In the genomic region with DNA sequence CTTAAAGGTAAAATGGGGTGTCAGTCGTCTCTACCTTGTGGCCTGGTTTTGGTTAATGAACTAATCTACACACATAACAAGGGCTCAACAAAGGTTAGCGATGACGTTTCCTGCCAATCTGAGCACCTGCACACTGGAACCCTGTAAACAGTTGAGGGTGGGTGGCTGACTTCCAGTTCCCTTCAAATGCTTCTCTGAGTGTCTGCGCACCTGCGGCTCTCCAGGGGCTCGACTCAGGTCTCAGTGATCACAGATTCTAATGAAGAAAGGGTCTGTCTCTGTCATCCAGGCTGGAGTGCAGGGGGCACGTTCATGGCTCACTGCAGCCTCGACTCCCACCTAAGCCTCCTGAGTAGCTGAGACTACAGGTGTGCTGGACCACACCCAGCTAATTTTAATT, we compare ENCODE assay signal across 23 cellular contexts. TPM values are rescaled to one million over a fixed set of nuclear protein-coding genes. Genes with fewer than 3 reads are reported as not detected.
DNase-seq lines count a peak whose midpoint lies in the region; ATAC-seq, FAIRE-seq and TF ChIP-seq lines count a peak whose summit lies in the region.
"Had no signal": no experiment of that assay in that cellular context is flagged by ENCODE, and none has a peak within 500 bp of the region (broad histone marks: within the 10 kb centered on the region; RNA-seq: fewer than 3 reads in every experiment).

No MANE protein-coding gene starts in this region.

- no peaks in the 10 kb centered on the region for H3K36me3 Mint-ChIP-seq in GM23338 (ENCODE audit: low read depth)
- H3K36me3 Mint-ChIP-seq: mesothelial cell of epicardium had no signal

- no peaks in the 10 kb centered on the region for H4K20me1 ChIP-seq in K562 (replicated peaks; ENCODE audit: control insufficient read depth, insufficient read depth, low read length)
- no peaks in the 10 kb centered on the region for H4K20me1 ChIP-seq in GM23338 (replicated peaks; ENCODE audit: insufficient read depth)

- H3K4me1 ChIP-seq in K562 (replicated peaks in 1 of 2; ENCODE audit: control insufficient read depth in 2 of 2, insufficient read depth in 2 of 2, low read length in 2 of 2) (peaks cover 32 to 66% of the 10 kb centered on the region in 2 experiments), stomach (peaks cover 29 to 41% (median 36%) of the 10 kb centered on the region in 4 donors), GM23338 (ENCODE audit: insufficient read depth) (peaks cover 8% of the 10 kb centered on the region)

- H3K9me3 Mint-ChIP-seq in GM23338, result no peaks in the 10 kb centered on the region
- H3K9me3 Mint-ChIP-seq: mesothelial cell of epicardium had no signal

- CTCF ChIA-PET in K562 (lab: Yijun Ruan, JAX; ENCODE audit: low intra/inter-chr PET ratio), result no interaction called here

- H3K27me3 ChIP-seq in K562 (ENCODE audit: control insufficient read depth in 2 of 2, insufficient read depth in 2 of 2, low read length in 2 of 2), result no peaks in the 10 kb centered on the region
- H3K27me3 ChIP-seq in stomach, result no peaks in the 10 kb centered on the region
- H3K27me3 ChIP-seq in GM23338 (ENCODE audit: insufficient read depth), result peaks cover 29% of the 10 kb centered on the region
- H3K27me3 ChIP-seq: brain microvascular endothelial cell, MG63 had no signal

- intact Hi-C loops in K562 (cut with micrococcal nuclease), result no loop called here
- intact Hi-C loops in stomach (cut with DNase I; ENCODE audit: low total_unique reads), result no loop called here

- H3K4me3 Mint-ChIP-seq in GM23338, result no peak overlapping the region
- H3K4me3 Mint-ChIP-seq: mesothelial cell of epicardium had no signal

- H3K9me3 ChIP-seq in K562 (replicated peaks; ENCODE audit: control insufficient read depth, insufficient read depth, low read depth, low read length) (no peaks in the 10 kb centered on the region), stomach (no peaks in the 10 kb centered on the region)
- H3K9me3 ChIP-seq: A549; BLaER1 treated with 17β-estradiol and CSF1 and Interleukin-3, amounts not matched to agents 10 nM and 100 nM; MG63; thoracic aorta had no signal

- H2AFZ ChIP-seq in K562 (ENCODE audit: low read depth, low read length) (no peak overlapping the region), GM23338 (no peak overlapping the region)

- H3K4me1 Mint-ChIP-seq in GM23338, result peaks cover 15% of the 10 kb centered on the region

- H3K9me1 ChIP-seq in K562 (ENCODE audit: control insufficient read depth, insufficient read depth, low read length), result no peaks in the 10 kb centered on the region

- POLR2A ChIA-PET in K562 (lab: Yijun Ruan, JAX), result interaction anchor here (0.8 to 1.6 kb wide), 5 partner anchors 18 to 153 kb away, joined by 3 to 8 read pairs (median 5); no protein-coding TSS in a partner anchor

- TF ChIP-seq RAD21 in K562 (CRISPR knock-in tag; conservative IDR thresholded peaks at IDR 0.05 in 1 of 2, IDR thresholded peaks at IDR 0.05 in 1 of 2), result no peak

- peak overlapping the region in 1 of 2 experiments; percentile 81; a peak in 2 of 4 replicates for H3K9ac ChIP-seq in K562 (ENCODE audit: insufficient read depth in 1 of 2, low read depth in 2 of 2, low read length in 2 of 2)
- H3K9ac ChIP-seq: BLaER1 treated with 17β-estradiol and CSF1 and Interleukin-3, amounts not matched to agents 10 nM and 100 nM had no signal

- H3K27me3 Mint-ChIP-seq in GM23338 (ENCODE audit: insufficient read depth, low read depth, poor library complexity), result peaks cover 25% of the 10 kb centered on the region

- H3K79me2 ChIP-seq in K562 (ENCODE audit: control insufficient read depth, insufficient read depth, low read length) (peaks cover 20% of the 10 kb centered on the region), GM23338 (replicated peaks; ENCODE audit: insufficient read depth) (no peaks in the 10 kb centered on the region)

- H3K36me3 ChIP-seq in K562 (ENCODE audit: control insufficient read depth, insufficient read depth, low read length), result peaks cover 2% of the 10 kb centered on the region; the same call in 1 of the 3 replicates
- no peaks in the 10 kb centered on the region for H3K36me3 ChIP-seq in stomach
- no peaks in the 10 kb centered on the region for H3K36me3 ChIP-seq in GM23338 (ENCODE audit: insufficient read depth)
- H3K36me3 ChIP-seq: brain microvascular endothelial cell, thoracic aorta had no signal

- H3F3A ChIP-seq in GM23338 (replicated peaks; ENCODE audit: low read depth), result 0 out of 2 replicates have a peak, but pooled peaks cover 3% of the 10 kb centered on the region

- H3K9me2 ChIP-seq in GM23338 (ENCODE audit: insufficient read depth), result no peaks in the 10 kb centered on the region

- ATAC-seq in K562 (no peak), GM23338 (no peak)
- ATAC-seq: A549, Right ventricle myocardium inferior had no signal

- TF ChIP-seq EP300 in K562 (IDR thresholded peaks at IDR 0.05; ENCODE audit: low read length) (no peak), stomach (IDR thresholded peaks at IDR 0.05) (no peak)

- H3K4me2 ChIP-seq in K562 (ENCODE audit: insufficient read depth, low read length), result no peak overlapping the region
- H3K4me2 ChIP-seq in GM23338, result no peak overlapping the region
- H3K4me2 ChIP-seq: A549; BLaER1 treated with 17β-estradiol and CSF1 and Interleukin-3, amounts not matched to agents 10 nM and 100 nM had no signal

- no peak for TF ChIP-seq CTCF in K562 (IDR thresholded peaks at IDR 0.05 in 2 of 3, conservative IDR thresholded peaks at IDR 0.05 in 1 of 3; ENCODE audit: insufficient read depth in 2 of 3, low read depth in 1 of 3, low read length in 3 of 3)
- TF ChIP-seq CTCF in stomach (IDR thresholded peaks at IDR 0.05), result no peak
- no peak for TF ChIP-seq CTCF in GM23338 (conservative IDR thresholded peaks at IDR 0.05; ENCODE audit: low read depth in 2 of 2)

- TF ChIP-seq POLR2A in K562 (conservative IDR thresholded peaks at IDR 0.05), result no peak
- TF ChIP-seq POLR2A in stomach (IDR thresholded peaks at IDR 0.05), result no peak

- in situ Hi-C loops in K562 (cut with MboI), result no loop called here

- peak; percentile 16 for DNase-seq in activated effector memory CD4-positive, alpha-beta T cell treated with anti-CD3 and anti-CD28 coated beads, Interleukin-2, amount 50 U/mL, for 16 hours
- DNase-seq in activated effector memory CD4-positive, alpha-beta T cell treated with Interleukin-2 at 50 U/mL for 16 hours, result no peak
- peak; percentile 59 for DNase-seq in NCI-H2107 (lab: John Stamatoyannopoulos, UW)
- no peak for DNase-seq in K562 (ENCODE audit: extremely low read depth in 1 of 4, low spot score in 3 of 4)
- DNase-seq in stomach, result peak; percentile 57
- DNase-seq in activated CD4-positive, alpha-beta T cell treated with anti-CD3 and anti-CD28 coated beads, Interleukin-2, amount 50 U/mL, for 1 hour, result no peak
- no peak for DNase-seq in GM23338 (ENCODE audit: low spot score)
- DNase-seq in activated CD4-positive, alpha-beta T cell treated with anti-CD3 and anti-CD28 coated beads, Interleukin-2, amount 50 U/mL, for 4 hours, result no peak
- DNase-seq: activated CD4-positive, alpha-beta T cell treated with anti-CD3 and anti-CD28 coated beads, Interleukin-2, amount 50 U/mL, for 48 hours; activated naive CD4-positive, alpha-beta T cell treated with anti-CD3 and anti-CD28 coated beads, Interleukin-2, amount 50 U/mL, for 16 hours; activated T-cell treated with anti-CD3 and anti-CD28 coated beads for 4 hours; brain microvascular endothelial cell; DND-41; foreskin melanocyte; MG63; NCI-H2081 treated with DMSO at 0.1 percent for 48 hours had no signal

- H3K27ac ChIP-seq in K562 (ENCODE audit: extremely low read depth, low read depth, low read length), result no peak overlapping the region
- H3K27ac ChIP-seq in stomach, result peak overlapping the region in 4 of 5 donors; percentile 59 to 85 (median 65)
- no peak overlapping the region for H3K27ac ChIP-seq in GM23338 (ENCODE audit: low read depth)
- H3K27ac ChIP-seq: A549; BLaER1 treated with 17β-estradiol and CSF1 and Interleukin-3, amounts not matched to agents 10 nM and 100 nM; brain microvascular endothelial cell; thoracic aorta had no signal

- 79% methylated on average over 8 of the region's 8 CpGs for WGBS in K562 (ENCODE audit: insufficient coverage, low coverage, missing lambda C conversion rate)
- 42 to 64% (median 54%) methylated on average over 8 of the region's 8 CpGs for WGBS in stomach, 5 donors

- H3K4me3 ChIP-seq in K562, result no peak overlapping the region
- H3K4me3 ChIP-seq in stomach, result no peak overlapping the region
- no peak overlapping the region for H3K4me3 ChIP-seq in GM23338
- H3K4me3 ChIP-seq: A549; BLaER1 treated with 17β-estradiol and CSF1 and Interleukin-3, amounts not matched to agents 10 nM and 100 nM; MG63; thoracic aorta had no signal

- no TSS peak for BruUV-seq in K562 (replicated peaks; lab: Mats Ljungman, UMichigan)

- no peak overlapping the region for H3K27ac Mint-ChIP-seq in GM23338
- H3K27ac Mint-ChIP-seq: mesothelial cell of epicardium had no signal

- FAIRE-seq in K562 (lab: Jason Lieb, UNC), result no peak
- FAIRE-seq: A549, GM18507, H1 had no signal

RNA-seq across cellular contexts. Expression of gene AGPAT3, which starts 3.3 kb away (rescaled TPM):
- 91.3 and 152 TPM in 2 replicates for total RNA-seq in K562 (2011; cell fraction: chromatin; rRNA removed; ENCODE audit: low replicate concordance)
- total RNA-seq in K562 (2011; cell fraction: nucleolus; rRNA removed), result 92.9 and 103 TPM in 2 replicates
- 104 and 106 TPM in 2 replicates for total RNA-seq in K562 (2011; cell fraction: nucleoplasm; rRNA removed)
- total RNA-seq in K562 (2014; rRNA removed) (41.3 and 50.4 TPM in 2 replicates), K562 (2014; rRNA removed; fragmentation: Illumina TruSeq; extraction: Trizol) (27.3 and 28.6 TPM in 2 replicates), K562 (2015; rRNA removed; fragmentation: Illumina TruSeq; extraction: Trizol) (33.7 and 35.7 TPM in 2 replicates), K562 (2021) (88.4 and 90.1 TPM in 2 replicates), stomach (10 to 100 TPM; 35.0 to 83.1 (median 41.5) TPM)
- polyA plus RNA-seq in K562 (2011; rRNA removed) (48.3 and 63.4 TPM in 2 replicates), K562 (2014; fragmentation: Illumina TruSeq; extraction: Trizol) (33.2 and 48.4 TPM in 2 replicates), K562 (2014; fragmentation: Nextera tagmentation; extraction: Ambion mirVana) (1 to 10 TPM; 1.5 TPM), K562 (2014; rRNA removed) (46.6 and 50.1 TPM in 2 replicates), stomach (10 to 100 TPM in 2 of 3 donors, 1 to 10 TPM in 1; 9.9 to 16.1 (median 10.4) TPM), GM23338 (2016; fragmentation: Nextera tagmentation; extraction: Ambion mirVana) (1.1 and 2.1 TPM in 2 replicates)
- 66.5 and 76.4 TPM in 2 replicates for polyA plus RNA-seq in K562 (2011; cell fraction: cytosol; rRNA removed)
- polyA plus RNA-seq in K562 (2011; cell fraction: nucleus; rRNA removed), result 70.1 and 87.0 TPM in 2 replicates
- polyA plus RNA-seq in K562 (2012), result 42.6 and 65.7 TPM in 2 replicates
- polyA minus RNA-seq in K562 (2011; rRNA and poly(A)+ RNA removed), result 40.0 and 57.0 TPM in 2 replicates
- polyA minus RNA-seq in K562 (2011; cell fraction: cytosol; rRNA and poly(A)+ RNA removed), result 48.7 and 66.4 TPM in 2 replicates
- polyA minus RNA-seq in K562 (2011; cell fraction: nucleus; rRNA and poly(A)+ RNA removed), result 26.1 and 32.4 TPM in 2 replicates
- total RNA-seq in GM23338 (2014; rRNA removed; shearing (Covaris generic)), result 4.4 and 6.1 TPM in 2 replicates

Comparison
In these comparisons a context has a peak if more than half of its experiments do, and no peak if none do; other contexts are left out.
1. DNase-seq: peak in activated effector memory CD4-positive, alpha-beta T cell treated with anti-CD3 and anti-CD28 coated beads, Interleukin-2, amount 50 U/mL, for 16 hours (single experiment), NCI-H2107 (single experiment) and stomach (single experiment); none in activated effector memory CD4-positive, alpha-beta T cell treated with Interleukin-2 at 50 U/mL for 16 hours (single experiment), K562 (0 of 4), activated CD4-positive, alpha-beta T cell treated with anti-CD3 and anti-CD28 coated beads, Interleukin-2, amount 50 U/mL, for 1 hour (single experiment), GM23338 (single experiment) and activated CD4-positive, alpha-beta T cell treated with anti-CD3 and anti-CD28 coated beads, Interleukin-2, amount 50 U/mL, for 4 hours (0 of 2).
2. H3K27ac ChIP-seq: peak in stomach (4 of 5); none in K562 (single experiment) and GM23338 (single experiment).